ENCODE assay signal across 8 cellular contexts in genomic region chrX:71181910-71182799, GRCh38. TPM values are rescaled to one million over a fixed set of nuclear protein-coding genes. Genes with fewer than 3 reads are reported as not detected.
DNase-seq lines count a peak whose midpoint lies in the region; ATAC-seq and TF ChIP-seq lines count a peak whose summit lies in the region.

No MANE protein-coding gene starts in this region.

- TF ChIP-seq POLR2A in GM15510 (IDR thresholded peaks at IDR 0.05; ENCODE audit: borderline replicate concordance, extremely low read depth, insufficient read length) (peak; percentile 66), vagina (IDR thresholded peaks at IDR 0.05) (peak; percentile 27 to 74)

- TF ChIP-seq CTCF in astrocyte of the cerebellum (IDR thresholded peaks at IDR 0.05; ENCODE audit: low read depth, low read length, missing control alignments) (no peak), vagina (IDR thresholded peaks at IDR 0.05) (no peak)

- in situ Hi-C loops in astrocyte of the cerebellum (cut with HindIII; ENCODE audit: low sequenced_read_pairs): no loop called here

- H3K4me3 ChIP-seq in astrocyte of the cerebellum (ENCODE audit: low read depth, low read length) (peak overlapping the region; percentile 31), vagina (peak overlapping the region; percentile 43 to 44)

- no peaks in the 10 kb centered on the region for H3K27me3 ChIP-seq in vagina

- no peaks in the 10 kb centered on the region for H3K36me3 ChIP-seq in vagina

- peak overlapping the region; percentile 79 for H3K27ac ChIP-seq in vagina

- intact Hi-C loops in vagina (cut with DNase I): no loop called here

- H3K4me1 ChIP-seq in vagina: no peaks in the 10 kb centered on the region

- H3K9me3 ChIP-seq in vagina: no peaks in the 10 kb centered on the region

- ATAC-seq in HG02852 (IDR thresholded peaks at IDR 0.05; ENCODE audit: unreplicated experiment): peak; percentile 83

- DNase-seq in NCI-H1436 treated with DMSO at 0.1 percent for 48 hours (lab: John Stamatoyannopoulos, UW) (peak; percentile 99), T-helper 9 cell (peak; percentile 63), astrocyte of the cerebellum (ENCODE audit: low read depth) (peak; percentile 92), hepatic stellate cell (ENCODE audit: low spot score) (peak; percentile 78), putamen (ENCODE audit: low spot score) (peak; percentile 93), vagina (ENCODE audit: extremely low spot score in 2 of 2) (peak in 1 of 2 donors; percentile 95)

RNA-seq across cellular contexts. Expression of gene NLGN3, which starts 37.5 kb away (rescaled TPM):
- total RNA-seq in vagina: 1.7 TPM

RNA-seq across cellular contexts. Expression of gene GJB1, which starts 40.9 kb away (rescaled TPM):
- total RNA-seq in vagina: not detected
